Comparison of ENCODE assay signal across 26 cellular contexts in genomic region chr13:65508745-65509144, GRCh38.
"Had no signal": no experiment of that assay in that cellular context is flagged by ENCODE, and none has a peak within 500 bp of the region (broad histone marks: within the 10 kb centered on the region; RNA-seq: fewer than 3 reads in every experiment).

No MANE protein-coding gene starts in this region.

- H3K4me3 ChIP-seq: cardiac muscle cell, Peyer's patch, SJSA1 had no signal

- H3K36me3 Mint-ChIP-seq: activated naive CD4-positive, alpha-beta T cell treated with anti-CD3 and anti-CD28 coated beads, Interleukin-2, amount 50 U/mL, for 72 hours had no signal

- H3K27me3 ChIP-seq: brain microvascular endothelial cell, cardiac muscle cell, Peyer's patch, SJSA1 had no signal

- H3K27ac ChIP-seq: brain microvascular endothelial cell, cardiac muscle cell, Peyer's patch, SJSA1 had no signal

- H3K9me3 ChIP-seq: SJSA1 had no signal

- ATAC-seq: activated naive CD4-positive, alpha-beta T cell treated with anti-CD3 and anti-CD28 coated beads, Interleukin-2, amount 50 U/mL, for 72 hours; activated naive CD8-positive, alpha-beta T cell treated with anti-CD3 and anti-CD28 coated beads, Interleukin-2, amount 50 U/mL, for 24 hours; activated T-cell treated with anti-CD3 and anti-CD28 coated beads, Interleukin-2, amount 50 U/mL, for 4 hours had no signal

- H3K4me1 Mint-ChIP-seq: activated B cell treated with CpG ODN at 0.5 μM for 24 hours; activated CD4-positive, alpha-beta T cell treated with anti-CD3 and anti-CD28 coated beads, Interleukin-2, amount 10 ng/mL, durations not matched to agents 24 days and 14 days; activated naive CD8-positive, alpha-beta T cell treated with anti-CD3 and anti-CD28 coated beads, Interleukin-2, amount 50 U/mL, for 24 hours had no signal

- H3K27me3 Mint-ChIP-seq: activated B cell treated with CpG ODN at 0.5 μM for 24 hours; activated CD4-positive, alpha-beta T cell treated with anti-CD3 and anti-CD28 coated beads, Interleukin-2, amount 10 ng/mL, durations not matched to agents 24 days and 14 days; activated naive CD8-positive, alpha-beta T cell treated with anti-CD3 and anti-CD28 coated beads, Interleukin-2, amount 50 U/mL, for 24 hours had no signal

- DNase-seq: activated B cell treated with CpG ODN at 0.5 μM for 24 hours; activated CD4-positive, alpha-beta T cell treated with anti-CD3 and anti-CD28 coated beads for 1 hour; activated CD4-positive, alpha-beta T cell treated with anti-CD3 and anti-CD28 coated beads, Interleukin-2, amount 10 ng/mL, durations not matched to agents 24 days and 14 days; activated CD4-positive, alpha-beta T cell treated with anti-CD3 and anti-CD28 coated beads, Interleukin-2, amount 50 U/mL, for 48 hours; activated CD8-positive, alpha-beta memory T cell treated with anti-CD3 and anti-CD28 coated beads for 24 hours; activated effector memory CD4-positive, alpha-beta T cell treated with anti-CD3 and anti-CD28 coated beads, Interleukin-2, amount 50 U/mL, for 16 hours; activated naive CD4-positive, alpha-beta T cell treated with Interleukin-2 at 50 U/mL for 16 hours; activated naive CD8-positive, alpha-beta T cell treated with anti-CD3 and anti-CD28 coated beads, Interleukin-2, amount 50 U/mL, for 24 hours; activated T-cell treated with anti-CD3 and anti-CD28 coated beads, Interleukin-2, amount 50 U/mL, for 4 hours; amygdala; brain microvascular endothelial cell; NCI-H1092 treated with DMSO at 0.1 percent for 48 hours; NCI-H1417 treated with DMSO at 0.1 percent for 48 hours; NCI-H1694; NCI-H2029; NCI-H2107; NCI-H2171 treated with DMSO at 0.1 percent for 48 hours; NCI-H226; NCI-H526; NCI-H774; Peyer's patch; SHP77; T-helper 1 cell had no signal

- H3K27ac Mint-ChIP-seq: activated B cell treated with CpG ODN at 0.5 μM for 24 hours; activated CD4-positive, alpha-beta T cell treated with anti-CD3 and anti-CD28 coated beads, Interleukin-2, amount 10 ng/mL, durations not matched to agents 24 days and 14 days; activated naive CD4-positive, alpha-beta T cell treated with anti-CD3 and anti-CD28 coated beads, Interleukin-2, amount 50 U/mL, for 72 hours; activated naive CD8-positive, alpha-beta T cell treated with anti-CD3 and anti-CD28 coated beads, Interleukin-2, amount 50 U/mL, for 24 hours had no signal

- H3K36me3 ChIP-seq: brain microvascular endothelial cell, cardiac muscle cell, Peyer's patch, SJSA1 had no signal

- H3K4me1 ChIP-seq: Peyer's patch, SJSA1 had no signal

- H3K4me3 Mint-ChIP-seq: activated B cell treated with CpG ODN at 0.5 μM for 24 hours; activated CD4-positive, alpha-beta T cell treated with anti-CD3 and anti-CD28 coated beads, Interleukin-2, amount 10 ng/mL, durations not matched to agents 24 days and 14 days; activated naive CD8-positive, alpha-beta T cell treated with anti-CD3 and anti-CD28 coated beads, Interleukin-2, amount 50 U/mL, for 24 hours; activated T-cell treated with anti-CD3 and anti-CD28 coated beads, Interleukin-2, amount 50 U/mL, for 4 hours had no signal
